Comparison of ENCODE assay signal across 8 cellular contexts in genomic region chr2:20666364-20667150, GRCh38. TPM values are rescaled to one million over a fixed set of nuclear protein-coding genes. Genes with fewer than 3 reads are reported as not detected.
A peak's percentile ranks its signal among the peaks of the same experiment; 100 is the strongest.
DNase-seq lines count a peak whose midpoint lies in the region; ATAC-seq, FAIRE-seq and TF ChIP-seq lines count a peak whose summit lies in the region.

GDF7 (plus strand) TSS chr2:20667144; CDS start chr2:20667240, 96 bp downstream.

- H3K9me3 ChIP-seq in RWPE2 (ENCODE audit: severe bottlenecking) (no peaks in the 10 kb centered on the region), esophagus (ENCODE audit: control insufficient read depth in 2 of 2, insufficient read depth in 1 of 2, low read depth in 1 of 2, low read length in 1 of 2) (peaks cover 6 to 9% of the 10 kb centered on the region in 2 donors)

- TF ChIP-seq CTCF in RWPE2 (IDR thresholded peaks at IDR 0.05; ENCODE audit: poor library complexity, severe bottlenecking) (no peak), natural killer cell (IDR thresholded peaks at IDR 0.05) (no peak)

- peak within 1 kb of the TSS; percentile 81 for H3K4me3 Mint-ChIP-seq in natural killer cell

- H3K4me1 Mint-ChIP-seq in natural killer cell, result peaks cover 0 to 6% of the 10 kb centered on the region in 2 donors

- no peaks in the 10 kb centered on the region for H3K4me1 ChIP-seq in RWPE2 (ENCODE audit: insufficient read depth, poor library complexity, severe bottlenecking)
- H3K4me1 ChIP-seq in esophagus (ENCODE audit: control insufficient read depth in 2 of 2, insufficient read depth in 2 of 2, low read length in 1 of 2), result peaks cover 7 to 27% of the 10 kb centered on the region in 2 donors

- no peaks in the 10 kb centered on the region for H3K36me3 Mint-ChIP-seq in natural killer cell

- H3K27ac ChIP-seq in RWPE2 (ENCODE audit: poor library complexity, severe bottlenecking) (no peak within 1 kb of the TSS), esophagus (ENCODE audit: low read depth in 2 of 2, low read length in 1 of 2) (peak within 1 kb of the TSS; percentile 17 to 36)

- ATAC-seq in RWPE2 (ENCODE audit: low read depth) (no peak), natural killer cell (peak; percentile 34 to 67 (median 62)), HG02763 (IDR thresholded peaks at IDR 0.05; ENCODE audit: unreplicated experiment) (no peak), GM21526 (IDR thresholded peaks at IDR 0.05; ENCODE audit: low FRiP score, unreplicated experiment) (no peak)

- no peaks in the 10 kb centered on the region for H3K9me3 Mint-ChIP-seq in natural killer cell

- no peak for FAIRE-seq in GM12892 (lab: Jason Lieb, UNC)

- no peaks in the 10 kb centered on the region for H3K36me3 ChIP-seq in RWPE2 (ENCODE audit: low read depth)
- no peaks in the 10 kb centered on the region for H3K36me3 ChIP-seq in esophagus (ENCODE audit: control insufficient read depth in 2 of 2, insufficient read depth in 2 of 2, low read length in 1 of 2)

- H3K27me3 ChIP-seq in RWPE2 (ENCODE audit: insufficient read depth, poor library complexity, severe bottlenecking), result peaks cover 92% of the 10 kb centered on the region
- H3K27me3 ChIP-seq in esophagus (ENCODE audit: control insufficient read depth in 1 of 2, insufficient read depth in 2 of 2, low read length in 2 of 2), result peaks cover 0 to 24% of the 10 kb centered on the region in 2 donors

- 1 to 2% methylated on average over 58 to 79 of the region's 80 CpGs for WGBS in esophagus, 2 donors

- H3K27me3 Mint-ChIP-seq in natural killer cell (ENCODE audit: low read depth in 2 of 2), result peaks cover 48 to 58% of the 10 kb centered on the region in 2 donors

- peak within 1 kb of the TSS; percentile 8 for H3K4me3 ChIP-seq in RWPE2 (ENCODE audit: severe bottlenecking)
- peak within 1 kb of the TSS; percentile 52 to 63 for H3K4me3 ChIP-seq in esophagus (ENCODE audit: low read depth in 1 of 2, low read length in 2 of 2)

- no peak within 1 kb of the TSS for H3K27ac Mint-ChIP-seq in natural killer cell

- no peak for TF ChIP-seq POLR2A in GM12892 (IDR thresholded peaks at IDR 0.05; ENCODE audit: low read depth, low read length)

- intact Hi-C loops in natural killer cell (cut with micrococcal nuclease), result no loop called here

- DNase-seq in 8988T, result peak; percentile 97
- peak; percentile 69 for DNase-seq in GM12892 (ENCODE audit: insufficient read length)
- no peak for DNase-seq in RWPE2 (ENCODE audit: low spot score)
- no peak for DNase-seq in natural killer cell
- no peak for DNase-seq in NCI-H1694 treated with DMSO at 0.1 percent for 48 hours (lab: John Stamatoyannopoulos, UW)

RNA-seq across cellular contexts. Expression of gene GDF7, which starts in this region (rescaled TPM):
- 0.19 TPM for polyA plus RNA-seq in GM12892 (2012; ENCODE audit: missing spikeins)
- under 1 TPM; 0.56 to 0.59 TPM for polyA plus RNA-seq in esophagus
- total RNA-seq in natural killer cell, result under 1 TPM; 0.02 to 0.10 (median 0.05) TPM

Comparison
In these comparisons a context has a peak if more than half of its experiments do, and no peak if none do; other contexts are left out.
1. Peak in ATAC-seq in natural killer cell; RNA of the gene not detected or under 1 TPM.
2. DNase-seq: peak in 8988T (single experiment) and GM12892 (single experiment); none in RWPE2 (single experiment), natural killer cell (single experiment) and NCI-H1694 treated with DMSO at 0.1 percent for 48 hours (single experiment).